16 cellular contexts compared by ENCODE assay signal in the genomic region with DNA sequence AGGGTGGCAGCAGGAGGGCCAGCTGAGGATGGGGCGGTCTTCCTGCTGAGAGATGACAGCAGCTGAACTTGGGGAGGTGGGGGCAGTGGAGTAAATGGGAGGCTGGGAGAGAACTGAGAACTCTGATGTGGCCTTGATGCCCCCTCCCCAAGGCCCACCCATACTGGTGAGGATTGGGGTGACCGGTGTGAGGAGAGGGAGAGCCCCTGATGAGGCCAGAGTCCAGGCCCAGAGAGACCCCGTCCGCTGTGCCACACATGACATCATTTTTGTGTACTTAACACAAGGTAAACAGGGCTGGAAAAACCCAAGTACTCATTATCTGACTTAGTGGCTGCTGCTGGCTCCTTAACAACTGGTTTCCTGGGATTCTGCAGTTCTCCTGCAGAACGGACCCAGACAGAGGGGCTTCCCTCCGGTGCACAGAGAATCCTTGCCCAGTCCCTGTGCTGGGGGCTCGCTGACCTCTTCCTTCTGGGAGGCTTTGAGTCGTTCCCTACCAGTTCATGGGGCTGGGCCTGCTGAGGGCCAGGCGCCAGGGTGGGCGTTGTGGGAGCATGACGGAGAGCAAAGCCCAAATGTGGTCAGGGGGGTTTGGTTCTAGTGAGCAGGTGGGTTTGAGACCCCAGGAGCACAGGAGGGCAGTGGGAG.
DNase-seq lines count a peak whose midpoint lies in the region; ATAC-seq and TF ChIP-seq lines count a peak whose summit lies in the region.
"Had no signal": no experiment of that assay in that cellular context is flagged by ENCODE, and none has a peak within 500 bp of the region (broad histone marks: within the 10 kb centered on the region; RNA-seq: fewer than 3 reads in every experiment).

No MANE protein-coding gene starts in this region.

- no peak overlapping the region for H2BK5ac ChIP-seq in trophoblast cell (ENCODE audit: low read depth, low read length, poor library complexity)

- H2BK12ac ChIP-seq in trophoblast cell (ENCODE audit: low read length) = peak overlapping the region; percentile 73

- no peak overlapping the region for H4K12ac ChIP-seq in trophoblast cell (ENCODE audit: low read depth, low read length)

- no peak overlapping the region for H3K4ac ChIP-seq in trophoblast cell (ENCODE audit: low read depth, low read length)

- H4K8ac ChIP-seq in trophoblast cell (ENCODE audit: low read depth, low read length) = no peak overlapping the region

- no CpG with 5 or more reads among the region's 11 CpGs for WGBS in trophoblast cell (ENCODE audit: extremely low coverage, insufficient coverage, insufficient read length)

- H3K9me3 ChIP-seq in trophoblast cell (ENCODE audit: insufficient read depth, low read depth, low read length) = no peaks in the 10 kb centered on the region
- H3K9me3 ChIP-seq: colonic mucosa, esophagus muscularis mucosa, heart right ventricle, thoracic aorta had no signal

- H3K4me1 ChIP-seq in trophoblast cell (ENCODE audit: control insufficient read depth in 1 of 2, insufficient read depth in 2 of 2, low read length in 2 of 2) = peaks cover 25 to 40% of the 10 kb centered on the region in 2 experiments
- H3K4me1 ChIP-seq: colonic mucosa had no signal

- no peak for ATAC-seq in HG03469 (IDR thresholded peaks at IDR 0.05; ENCODE audit: unreplicated experiment)
- ATAC-seq: heart right ventricle had no signal

- H4K91ac ChIP-seq in trophoblast cell (ENCODE audit: low read depth, low read length) = peak overlapping the region; percentile 97

- no peak overlapping the region for H2AFZ ChIP-seq in trophoblast cell (ENCODE audit: insufficient read depth, low read length, poor library complexity)

- H3K79me1 ChIP-seq in trophoblast cell (ENCODE audit: low read length) = peaks cover 24% of the 10 kb centered on the region

- DNase-seq in Daoy (ENCODE audit: low read depth) = peak; percentile 51
- DNase-seq in NCI-H2029 treated with DMSO at 0.1 percent for 48 hours (lab: John Stamatoyannopoulos, UW) = peak; percentile 65
- peak; percentile 58 for DNase-seq in coronary artery (ENCODE audit: low spot score)
- peak in 1 of 2 donors; percentile 40 for DNase-seq in trophoblast cell
- DNase-seq in RPMI8226 = no peak
- no peak for DNase-seq in SW 1271 (lab: John Stamatoyannopoulos, UW)
- DNase-seq: activated CD4-positive, alpha-beta T cell treated with anti-CD3 and anti-CD28 coated beads for 48 hours; colonic mucosa; GF-D8; heart right ventricle; NCI-H1048; NCI-H526 treated with DMSO at 0.1 percent for 48 hours; T-helper 9 cell had no signal

- H3K79me2 ChIP-seq in trophoblast cell (ENCODE audit: control insufficient read depth, insufficient read depth, low read length, poor library complexity) = peaks cover 5% of the 10 kb centered on the region

- no peak overlapping the region for H3K18ac ChIP-seq in trophoblast cell (ENCODE audit: low read length)

- H3K27ac ChIP-seq in coronary artery (peak overlapping the region in 1 of 2 donors; percentile 20), trophoblast cell (ENCODE audit: low read depth, low read length) (no peak overlapping the region)
- H3K27ac ChIP-seq: colonic mucosa, esophagus muscularis mucosa, heart right ventricle had no signal

- no peak overlapping the region for H3K4me3 ChIP-seq in coronary artery
- H3K4me3 ChIP-seq in trophoblast cell (ENCODE audit: low read depth, low read length) = no peak overlapping the region
- H3K4me3 ChIP-seq: colonic mucosa, esophagus muscularis mucosa, heart right ventricle, thoracic aorta had no signal

- no peak overlapping the region for H3K9ac ChIP-seq in trophoblast cell (ENCODE audit: low read length)

- H2AK5ac ChIP-seq in trophoblast cell (ENCODE audit: low read length) = no peak overlapping the region

- H3K36me3 ChIP-seq in trophoblast cell (ENCODE audit: control insufficient read depth in 1 of 2, insufficient read depth in 2 of 2, low read length in 2 of 2) = no peaks in the 10 kb centered on the region
- H3K36me3 ChIP-seq: colonic mucosa, heart right ventricle, thoracic aorta had no signal

- H3K23ac ChIP-seq in trophoblast cell (ENCODE audit: low read length) = no peak overlapping the region

- TF ChIP-seq CTCF in coronary artery (IDR thresholded peaks at IDR 0.05) = no peak

- peak overlapping the region; percentile 34 for H2BK120ac ChIP-seq in trophoblast cell (ENCODE audit: insufficient read depth, low read length, poor library complexity)

- H3K14ac ChIP-seq in trophoblast cell (ENCODE audit: low read length) = no peak overlapping the region

- no peak overlapping the region for H3K4me2 ChIP-seq in trophoblast cell (ENCODE audit: low read length)

- H3K27me3 ChIP-seq in trophoblast cell (ENCODE audit: insufficient read depth, low read length) = no peaks in the 10 kb centered on the region
- H3K27me3 ChIP-seq: colonic mucosa, esophagus muscularis mucosa, heart right ventricle had no signal

Comparison
In these comparisons a context has a peak if more than half of its experiments do, and no peak if none do; other contexts are left out.
1. DNase-seq: peak in Daoy (single experiment), NCI-H2029 treated with DMSO at 0.1 percent for 48 hours (single experiment) and coronary artery (single experiment); none in RPMI8226 (single experiment) and SW 1271 (0 of 2).